34 cellular contexts compared by ENCODE assay signal in the genomic region with DNA sequence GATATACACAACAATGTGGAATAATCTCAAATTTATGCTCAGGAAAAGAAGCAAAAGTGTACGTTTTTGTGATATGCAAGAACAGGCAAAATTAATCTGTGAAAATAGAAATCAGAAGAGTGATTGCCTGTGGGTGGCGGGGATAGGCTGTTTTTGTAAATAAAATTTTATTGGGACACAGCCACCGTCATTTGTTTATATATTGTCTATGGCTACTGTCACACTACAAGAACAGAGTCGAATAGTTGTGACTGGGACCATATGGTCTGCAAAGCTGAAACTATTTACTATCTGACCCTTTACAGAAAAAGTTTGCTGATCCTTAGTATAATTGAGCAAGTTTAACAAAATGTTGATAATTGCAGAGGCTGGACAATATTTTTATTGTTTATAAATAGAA.
"Had no signal": no experiment of that assay in that cellular context is flagged by ENCODE, and none has a peak within 500 bp of the region (broad histone marks: within the 10 kb centered on the region; RNA-seq: fewer than 3 reads in every experiment).

No MANE protein-coding gene starts in this region.

- H3K36me3 ChIP-seq: MG63 had no signal

- H3K4me3 ChIP-seq: MG63 had no signal

- DNase-seq: Karpas-422, Kasumi-1, MG63, MM.1S, MV-4-11, NCI-H1048, NCI-H1092, NCI-H1092 treated with DMSO at 0.1 percent for 48 hours, NCI-H1105, NCI-H1105 treated with DMSO at 0.1 percent for 48 hours, NCI-H1417, NCI-H1417 treated with DMSO at 0.1 percent for 48 hours, NCI-H1436, NCI-H1436 treated with DMSO at 0.1 percent for 48 hours, NCI-H146, NCI-H1694, NCI-H1694 treated with DMSO at 0.1 percent for 48 hours, NCI-H187, NCI-H187 treated with DMSO at 0.1 percent for 48 hours, NCI-H1930, NCI-H2029, NCI-H2029 treated with DMSO at 0.1 percent for 48 hours, NCI-H2081, NCI-H2081 treated with DMSO at 0.1 percent for 48 hours, NCI-H2107, NCI-H2171, NCI-H2171 treated with DMSO at 0.1 percent for 48 hours, NCI-H2227 treated with DMSO at 0.1 percent for 48 hours, NCI-H226, NCI-H345, NCI-H446, NCI-H446 treated with DMSO at 0.1 percent for 48 hours, NCI-H510A, NCI-H510A treated with DMSO at 0.1 percent for 48 hours had no signal

- H3K27me3 ChIP-seq: MG63 had no signal

- H3K9me3 ChIP-seq: MG63 had no signal
